Comparison of ENCODE assay signal across 18 cellular contexts in the genomic region with DNA sequence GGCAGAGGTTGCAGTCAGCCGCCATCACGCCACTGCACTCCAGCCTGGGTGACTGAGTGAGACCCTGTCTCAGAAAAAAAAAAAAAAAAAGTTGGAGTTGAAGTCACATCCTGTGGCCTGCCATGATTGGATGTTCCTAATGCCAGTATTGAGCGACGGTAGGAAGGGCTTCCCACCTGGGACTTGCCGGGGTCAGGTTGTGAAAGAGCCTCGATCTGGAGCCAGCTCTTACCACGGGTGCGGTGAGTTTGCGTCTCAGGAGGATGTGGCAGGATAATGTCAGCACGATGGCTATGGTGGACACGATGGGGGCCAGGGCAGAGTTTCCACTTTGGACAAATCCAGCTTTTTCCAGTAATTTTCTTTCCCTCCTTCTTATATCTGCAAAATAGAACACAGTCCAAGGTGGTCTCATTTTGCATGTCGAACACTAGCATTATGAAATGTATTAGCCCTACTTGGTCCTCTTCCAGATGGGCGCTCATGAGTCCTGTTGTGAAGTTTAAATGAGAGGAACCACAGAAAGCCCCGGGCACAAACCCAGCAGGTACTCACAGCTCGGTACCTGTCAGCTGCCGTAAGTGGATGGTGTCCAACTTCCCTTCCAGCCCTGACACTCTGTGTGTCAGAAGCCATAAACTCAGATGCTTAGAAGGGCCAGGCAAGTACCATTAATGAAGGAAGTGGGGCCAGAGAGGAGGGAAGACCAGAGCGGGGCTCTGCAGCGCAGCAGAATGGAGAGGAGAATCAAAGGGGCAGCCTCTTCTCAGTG. TPM values are rescaled to one million over a fixed set of nuclear protein-coding genes. Genes with fewer than 3 reads are reported as not detected.
"Had no signal": no experiment of that assay in that cellular context is flagged by ENCODE, and none has a peak within 500 bp of the region (broad histone marks: within the 10 kb centered on the region; RNA-seq: fewer than 3 reads in every experiment).

No MANE protein-coding gene starts in this region.

- H3K27me3 ChIP-seq: ascending aorta, gastrocnemius medialis, heart right ventricle had no signal

- H3K27ac ChIP-seq: ascending aorta, gastrocnemius medialis, heart right ventricle had no signal

- DNase-seq: activated CD4-positive, alpha-beta T cell treated with anti-CD3 and anti-CD28 coated beads, Interleukin-2, amount 50 U/mL, for 1 hour; activated CD8-positive, alpha-beta memory T cell treated with anti-CD3 and anti-CD28 coated beads for 24 hours; activated naive CD4-positive, alpha-beta T cell treated with anti-CD3 and anti-CD28 coated beads, Interleukin-2, amount 10 ng/mL, durations not matched to agents 7 days and 5 days; erythroblast; gastrocnemius medialis; heart right ventricle; left colon; mammary epithelial cell; mucosa of descending colon; naive thymus-derived CD8-positive, alpha-beta T cell; occipital lobe had no signal

- H3K36me3 ChIP-seq: ascending aorta, gastrocnemius medialis, heart right ventricle had no signal

- ATAC-seq: activated CD4-positive, CD25-positive, alpha-beta regulatory T cell treated with anti-CD3 and anti-CD28 coated beads, Interleukin-2, amount 50 U/mL, for 24 hours; gastrocnemius medialis; heart right ventricle; left colon; mucosa of descending colon; naive thymus-derived CD8-positive, alpha-beta T cell; sciatic nerve had no signal

- H3K9me3 ChIP-seq: ascending aorta, gastrocnemius medialis, heart right ventricle, mucosa of descending colon had no signal

- H3K4me1 ChIP-seq: ascending aorta had no signal

- H3K4me3 ChIP-seq: ascending aorta, gastrocnemius medialis, heart right ventricle, mucosa of descending colon had no signal

RNA-seq across cellular contexts. Expression of gene ABCC12, which starts 22.2 kb away (rescaled TPM):
- total RNA-seq: activated T-helper 1 cell treated with anti-CD3 and anti-CD28 coated beads, Interleukin-12 subunit alpha, Interleukin-12 subunit beta, Interleukin-2, Interleukin-4 antibody, amounts not matched to agents 30 ng/mL and 10 ng/mL and 1 ng/mL, durations not matched to agents 14 hours and 24 hours and 36 hours; ascending aorta; bronchial epithelial cell; dermis microvascular lymphatic vessel endothelial cell; left colon; mammary epithelial cell; mucosa of descending colon; naive thymus-derived CD8-positive, alpha-beta T cell; sciatic nerve; urinary bladder had no signal
- polyA plus RNA-seq: mammary epithelial cell; naive thymus-derived CD8-positive, alpha-beta T cell; urinary bladder had no signal
